Comparison of ENCODE assay signal across 8 cellular contexts in the genomic region with DNA sequence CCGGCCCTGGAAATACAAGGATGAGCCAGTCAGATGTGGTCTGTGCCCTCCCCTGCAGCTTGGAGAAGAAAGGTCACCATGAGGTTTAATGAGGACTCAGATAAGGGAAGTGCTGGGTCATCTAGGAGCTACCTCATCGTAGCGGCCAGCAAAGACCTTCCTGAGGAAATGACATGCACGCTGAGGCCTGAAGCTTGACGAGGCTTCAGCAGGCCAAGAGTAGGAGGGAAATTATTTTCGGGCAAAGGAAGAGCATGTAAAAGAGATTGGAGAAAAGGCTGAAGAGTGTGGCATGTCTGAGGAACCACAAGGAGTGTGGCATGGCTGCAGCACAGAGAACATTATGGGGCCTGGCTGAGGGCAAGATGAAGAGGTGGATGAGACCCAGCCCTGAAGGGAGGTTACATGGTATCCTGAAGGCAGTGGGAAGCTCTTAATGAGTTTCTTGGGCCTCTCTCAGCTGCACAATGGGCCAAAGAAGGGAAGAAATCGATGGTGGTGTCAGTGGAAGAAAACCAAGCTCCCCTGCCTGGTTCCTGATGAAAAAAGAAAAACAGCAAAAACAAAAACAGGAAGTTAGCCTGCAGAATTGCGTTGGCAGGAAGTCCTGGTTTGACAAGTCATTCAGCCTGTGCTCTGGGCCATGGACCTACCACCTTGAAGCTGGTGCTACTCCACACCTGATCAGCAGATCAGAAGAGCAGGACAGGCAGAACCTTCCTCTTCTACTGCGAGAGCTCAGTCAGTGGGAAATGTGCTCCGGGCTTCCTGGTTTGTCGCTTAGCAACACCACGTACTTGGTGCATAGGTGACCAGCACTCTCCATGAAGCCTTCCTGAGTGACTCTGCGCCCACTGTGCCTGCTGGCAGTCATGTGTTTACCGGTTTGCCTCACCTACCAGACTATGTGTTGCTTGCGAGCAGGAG.
DNase-seq lines count a peak whose midpoint lies in the region; ATAC-seq and TF ChIP-seq lines count a peak whose summit lies in the region.

No MANE protein-coding gene starts in this region.

- WGBS in body of pancreas, 2 donors, result 58 to 65% methylated on average over 15 of the region's 15 CpGs

- DNase-seq in activated T-cell treated with anti-CD3 and anti-CD28 coated beads for 24 hours (ENCODE audit: low read depth), result peak; percentile 6
- no peak for DNase-seq in activated T-cell treated with anti-CD3 and anti-CD28 coated beads for 4 hours
- peak in 3 of 5 donors; percentile 10 to 88 (median 21) for DNase-seq in T-helper 1 cell
- peak; percentile 45 to 79 (median 66) for DNase-seq in body of pancreas
- no peak for DNase-seq in mesenteric fat pad (ENCODE audit: low spot score)
- no peak for DNase-seq in SJCRH30

- intact Hi-C loops in body of pancreas (cut with DNase I), result no loop called here

- peak; percentile 68 for ATAC-seq in HG03196 (IDR thresholded peaks at IDR 0.05; ENCODE audit: unreplicated experiment)
- ATAC-seq in body of pancreas, result peak; percentile 76

- H3K9me3 ChIP-seq in body of pancreas (no peaks in the 10 kb centered on the region), mucosa of stomach (ENCODE audit: control insufficient read depth, low read length) (no peaks in the 10 kb centered on the region), SJCRH30 (replicated peaks) (no peaks in the 10 kb centered on the region)

- H3K27ac ChIP-seq in body of pancreas, result peak overlapping the region in 3 of 4 donors; percentile 23 to 76 (median 60)
- H3K27ac ChIP-seq in SJCRH30, result no peak overlapping the region

- H3K4me3 ChIP-seq in body of pancreas, result no peak overlapping the region
- no peak overlapping the region for H3K4me3 ChIP-seq in mucosa of stomach (ENCODE audit: low read length)
- no peak overlapping the region for H3K4me3 ChIP-seq in SJCRH30

- H3K4me1 ChIP-seq in body of pancreas, result peaks cover 15% of the 10 kb centered on the region
- H3K4me1 ChIP-seq in mucosa of stomach (ENCODE audit: control insufficient read depth, insufficient read depth, low read length), result peaks cover 10% of the 10 kb centered on the region
- H3K4me1 ChIP-seq in SJCRH30, result no peaks in the 10 kb centered on the region

- peak overlapping the region; percentile 2 for H3K9ac ChIP-seq in mucosa of stomach (ENCODE audit: low read length)

- no peaks in the 10 kb centered on the region for H3K27me3 ChIP-seq in body of pancreas
- no peaks in the 10 kb centered on the region for H3K27me3 ChIP-seq in mucosa of stomach (ENCODE audit: control insufficient read depth, insufficient read depth, low read length)
- H3K27me3 ChIP-seq in SJCRH30, result no peaks in the 10 kb centered on the region

- TF ChIP-seq CTCF in body of pancreas (IDR thresholded peaks at IDR 0.05), result no peak

- peak in 1 of 3 donors; percentile 32 for TF ChIP-seq POLR2A in body of pancreas (IDR thresholded peaks at IDR 0.05)

- H3K36me3 ChIP-seq in body of pancreas (replicated peaks in 1 of 2; ENCODE audit: insufficient read depth in 1 of 2, low read depth in 2 of 2), result no peaks in the 10 kb centered on the region
- no peaks in the 10 kb centered on the region for H3K36me3 ChIP-seq in mucosa of stomach (ENCODE audit: control insufficient read depth, insufficient read depth, low read length)
- H3K36me3 ChIP-seq in SJCRH30, result no peaks in the 10 kb centered on the region

Comparison
In these comparisons a context has a peak if more than half of its experiments do, and no peak if none do; other contexts are left out.
1. DNase-seq: peak in activated T-cell treated with anti-CD3 and anti-CD28 coated beads for 24 hours (single experiment), T-helper 1 cell (3 of 5) and body of pancreas (4 of 4); none in activated T-cell treated with anti-CD3 and anti-CD28 coated beads for 4 hours (single experiment), mesenteric fat pad (single experiment) and SJCRH30 (0 of 2).